8 cellular contexts compared by ENCODE assay signal in genomic region chr7:901388-902154, GRCh38. TPM values are rescaled to one million over a fixed set of nuclear protein-coding genes. Genes with fewer than 3 reads are reported as not detected.
DNase-seq lines count a peak whose midpoint lies in the region; ATAC-seq, FAIRE-seq and TF ChIP-seq lines count a peak whose summit lies in the region.

No MANE protein-coding gene starts in this region.

- in situ Hi-C loops in ACHN (cut with HindIII; ENCODE audit: low pct_ligation_motif_present, low pct_unique_long_range_greater_than_20kb, low sequenced_read_pairs), result no loop called here

- H3K9me3 Mint-ChIP-seq in activated CD4-positive, alpha-beta memory T cell treated with anti-CD3 and anti-CD28 coated beads for 36 hours, result no peaks in the 10 kb centered on the region

- H3K4me3 Mint-ChIP-seq in activated CD4-positive, alpha-beta memory T cell treated with anti-CD3 and anti-CD28 coated beads for 36 hours, result no peak overlapping the region

- no peak overlapping the region for H3K4me3 ChIP-seq in fibroblast of villous mesenchyme (ENCODE audit: low read depth, low read length)

- no peak for TF ChIP-seq CTCF in fibroblast of villous mesenchyme (IDR thresholded peaks at IDR 0.05; ENCODE audit: insufficient read depth, low read depth, low read length)

- no peak for FAIRE-seq in GM12892 (lab: Jason Lieb, UNC)

- ATAC-seq in GM19328 (IDR thresholded peaks at IDR 0.05; ENCODE audit: unreplicated experiment) (no peak), HG02852 (IDR thresholded peaks at IDR 0.05; ENCODE audit: unreplicated experiment) (no peak)

- CTCF ChIA-PET in activated CD4-positive, alpha-beta memory T cell treated with anti-CD3 and anti-CD28 coated beads for 36 hours (lab: Charles Lee), result interaction anchor here (1.8 kb wide), 1 partner anchor 91 kb away, joined by 4 read pairs; no protein-coding TSS in a partner anchor

- no peaks in the 10 kb centered on the region for H3K27me3 Mint-ChIP-seq in activated CD4-positive, alpha-beta memory T cell treated with anti-CD3 and anti-CD28 coated beads for 36 hours

- peaks cover 2% of the 10 kb centered on the region for H3K36me3 Mint-ChIP-seq in activated CD4-positive, alpha-beta memory T cell treated with anti-CD3 and anti-CD28 coated beads for 36 hours

- intact Hi-C loops in activated CD4-positive, alpha-beta memory T cell treated with anti-CD3 and anti-CD28 coated beads for 36 hours (cut with micrococcal nuclease), result no loop called here

- POLR2A ChIA-PET in activated CD4-positive, alpha-beta memory T cell treated with anti-CD3 and anti-CD28 coated beads for 36 hours (lab: Charles Lee), result no interaction called here

- H3K27ac Mint-ChIP-seq in activated CD4-positive, alpha-beta memory T cell treated with anti-CD3 and anti-CD28 coated beads for 36 hours, result no peak overlapping the region

- no peak for TF ChIP-seq POLR2A in GM12892 (IDR thresholded peaks at IDR 0.05; ENCODE audit: low read depth, low read length)

- peak; percentile 97 for DNase-seq in ACHN
- DNase-seq in GM12892 (ENCODE audit: insufficient read length), result peak; percentile 87
- peak; percentile 82 for DNase-seq in NCI-H2196 treated with DMSO at 0.1 percent for 48 hours (lab: John Stamatoyannopoulos, UW; ENCODE audit: unreplicated experiment)
- DNase-seq in activated CD4-positive, alpha-beta memory T cell treated with anti-CD3 and anti-CD28 coated beads for 36 hours, result peak; percentile 78
- peak; percentile 94 for DNase-seq in fibroblast of villous mesenchyme (ENCODE audit: low read depth)
- DNase-seq in non-pigmented ciliary epithelial cell (ENCODE audit: low read depth), result peak; percentile 42

- no peaks in the 10 kb centered on the region for H3K4me1 Mint-ChIP-seq in activated CD4-positive, alpha-beta memory T cell treated with anti-CD3 and anti-CD28 coated beads for 36 hours (ENCODE audit: low read depth)

RNA-seq across cellular contexts. Expression of gene GET4, which starts 25.2 kb away (rescaled TPM):
- 18.8 TPM for polyA plus RNA-seq in GM12892 (2012; ENCODE audit: missing spikeins)
- total RNA-seq in activated CD4-positive, alpha-beta memory T cell treated with anti-CD3 and anti-CD28 coated beads for 36 hours, result 10 to 100 TPM; 22.3 to 27.1 TPM
- total RNA-seq in fibroblast of villous mesenchyme, result 15.1 and 22.5 TPM in 2 replicates

RNA-seq across cellular contexts. Expression of gene ADAP1, which starts 52.9 kb away (rescaled TPM):
- polyA plus RNA-seq in GM12892 (2012; ENCODE audit: missing spikeins), result 5.8 TPM
- total RNA-seq in activated CD4-positive, alpha-beta memory T cell treated with anti-CD3 and anti-CD28 coated beads for 36 hours, result 10 to 100 TPM; 14.1 to 16.1 TPM
- 1.3 and 2.3 TPM in 2 replicates for total RNA-seq in fibroblast of villous mesenchyme

Comparison
In these comparisons a context has a peak if more than half of its experiments do, and no peak if none do; other contexts are left out.
1. DNase-seq: peak in every context shown above with its lines; median percentile 97 in ACHN; 94 in fibroblast of villous mesenchyme; 87 in GM12892; 82 in NCI-H2196 treated with DMSO at 0.1 percent for 48 hours; 78 in activated CD4-positive, alpha-beta memory T cell treated with anti-CD3 and anti-CD28 coated beads for 36 hours; 42 in non-pigmented ciliary epithelial cell.